ENCODE assay signal across 8 cellular contexts in the genomic region with DNA sequence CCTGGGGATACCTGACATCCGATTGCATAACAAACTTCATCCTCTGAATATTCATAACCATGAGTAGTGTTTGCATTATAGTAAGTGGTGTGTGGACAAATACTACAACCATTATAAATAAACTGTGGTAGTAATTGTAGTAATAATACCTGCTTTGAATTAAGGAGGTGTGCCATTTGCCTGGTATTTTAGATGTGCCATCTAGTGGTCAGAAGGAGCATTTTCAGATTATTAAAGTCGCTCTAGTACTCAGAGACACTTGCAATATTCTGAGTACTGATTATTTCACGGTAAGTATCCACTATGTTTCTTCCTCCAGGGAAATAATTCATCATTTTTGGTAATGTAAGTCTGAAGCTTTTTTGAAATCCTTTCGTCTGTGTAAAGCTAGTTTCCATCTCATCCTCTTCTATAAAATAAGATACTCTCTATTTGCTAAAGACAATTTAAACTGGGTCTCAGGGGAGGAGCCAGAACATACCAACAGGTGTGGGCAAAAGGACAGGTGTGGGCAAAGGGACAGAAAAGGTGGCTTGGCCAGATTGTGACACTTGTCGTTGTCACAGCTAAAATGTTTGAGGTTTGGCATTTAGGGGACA.
DNase-seq lines count a peak whose midpoint lies in the region; ATAC-seq and TF ChIP-seq lines count a peak whose summit lies in the region.

No MANE protein-coding gene starts in this region.

- TF ChIP-seq CTCF in C4-2B (conservative IDR thresholded peaks at IDR 0.05) (peak; percentile 88), nephron progenitor cell (IDR thresholded peaks at IDR 0.05) (peak; percentile 81)

- H3K4me1 Mint-ChIP-seq in nephron progenitor cell = peaks cover 30% of the 10 kb centered on the region
- no peaks in the 10 kb centered on the region for H3K4me1 Mint-ChIP-seq in effector memory CD8-positive, alpha-beta T cell (ENCODE audit: low read depth in 2 of 2)

- H3K4me3 Mint-ChIP-seq in nephron progenitor cell = no peak overlapping the region
- H3K4me3 Mint-ChIP-seq in effector memory CD8-positive, alpha-beta T cell = no peak overlapping the region

- no peak overlapping the region for H3K27ac ChIP-seq in C4-2B

- ATAC-seq in GM21367 (IDR thresholded peaks at IDR 0.05; ENCODE audit: unreplicated experiment) = peak; percentile 71
- ATAC-seq in effector memory CD8-positive, alpha-beta T cell (replicated peaks) = no peak

- no peaks in the 10 kb centered on the region for H3K36me3 Mint-ChIP-seq in nephron progenitor cell (ENCODE audit: low read depth)
- H3K36me3 Mint-ChIP-seq in effector memory CD8-positive, alpha-beta T cell (ENCODE audit: insufficient read depth) = no peaks in the 10 kb centered on the region

- peaks cover 12% of the 10 kb centered on the region for H3K27me3 Mint-ChIP-seq in nephron progenitor cell (ENCODE audit: low read depth, poor library complexity)
- peaks cover 6 to 10% of the 10 kb centered on the region in 2 donors for H3K27me3 Mint-ChIP-seq in effector memory CD8-positive, alpha-beta T cell

- no peak overlapping the region for H3K27ac Mint-ChIP-seq in nephron progenitor cell
- no peak overlapping the region for H3K27ac Mint-ChIP-seq in effector memory CD8-positive, alpha-beta T cell

- H3K9me3 Mint-ChIP-seq in nephron progenitor cell = no peaks in the 10 kb centered on the region
- no peaks in the 10 kb centered on the region for H3K9me3 Mint-ChIP-seq in effector memory CD8-positive, alpha-beta T cell

- DNase-seq in NCI-H526 treated with DMSO at 0.1 percent for 48 hours (lab: John Stamatoyannopoulos, UW) (peak; percentile 32), cerebellum (ENCODE audit: low spot score) (peak; percentile 38), nephron progenitor cell (no peak)
- no peak for DNase-seq in effector memory CD8-positive, alpha-beta T cell
- no peak for DNase-seq in activated CD4-positive, alpha-beta T cell treated with anti-CD3 and anti-CD28 coated beads, Interleukin-2, amount 50 U/mL, for 4 hours
- DNase-seq in central memory CD4-positive, alpha-beta T cell = no peak

Comparison
In these comparisons a context has a peak if more than half of its experiments do, and no peak if none do; other contexts are left out.
1. DNase-seq: peak in NCI-H526 treated with DMSO at 0.1 percent for 48 hours (single experiment) and cerebellum (single experiment); none in nephron progenitor cell (single experiment), effector memory CD8-positive, alpha-beta T cell (0 of 3), activated CD4-positive, alpha-beta T cell treated with anti-CD3 and anti-CD28 coated beads, Interleukin-2, amount 50 U/mL, for 4 hours (0 of 2) and central memory CD4-positive, alpha-beta T cell (single experiment).